18 cellular contexts compared by ENCODE assay signal in the genomic region with DNA sequence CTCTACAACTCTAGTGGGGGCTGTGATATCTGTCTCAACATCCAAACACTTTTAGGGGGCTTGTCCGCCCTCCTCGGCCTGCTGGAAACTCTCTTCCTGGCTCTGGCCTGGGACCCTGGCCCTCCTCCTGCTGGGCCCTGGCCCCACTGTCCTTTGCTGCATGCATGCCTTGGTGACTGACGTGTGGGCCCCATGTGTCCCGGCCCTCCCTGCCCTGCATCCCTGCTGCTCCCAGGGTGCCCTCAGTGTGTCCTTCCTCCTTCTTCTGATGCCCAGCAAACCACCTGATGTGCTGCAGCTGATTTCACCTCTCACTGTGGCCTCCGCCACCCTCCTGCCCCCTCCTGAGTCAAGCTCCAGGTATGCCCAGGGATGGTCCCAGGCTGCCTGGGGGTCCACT.
"Had no signal": no experiment of that assay in that cellular context is flagged by ENCODE, and none has a peak within 500 bp of the region (broad histone marks: within the 10 kb centered on the region; RNA-seq: fewer than 3 reads in every experiment).

No MANE protein-coding gene starts in this region.

- ATAC-seq: gastroesophageal sphincter, heart right ventricle, left cardiac atrium, left lung, left ventricle myocardium superior, lower lobe of right lung, mucosa of descending colon had no signal

- H3K36me3 ChIP-seq: colonic mucosa, esophagus muscularis mucosa, gastroesophageal sphincter, heart right ventricle, left lung, lower lobe of right lung had no signal

- H3K9me3 ChIP-seq: colonic mucosa, esophagus muscularis mucosa, gastroesophageal sphincter, left lung, lower lobe of right lung, mucosa of descending colon had no signal

- H3K4me3 ChIP-seq: colonic mucosa, esophagus muscularis mucosa, gastroesophageal sphincter, heart right ventricle, left lung, lower lobe of right lung, mucosa of descending colon had no signal

- DNase-seq: colonic mucosa; cortex of kidney; effector CD4-positive, alpha-beta T cell; effector memory CD4-positive, alpha-beta T cell; head of caudate nucleus; heart right ventricle; hippocampal formation; left cardiac atrium; left ventricle myocardium superior; lower lobe of right lung; mesenchymal stem cell; mucosa of descending colon had no signal

- H3K27me3 ChIP-seq: colonic mucosa, esophagus muscularis mucosa, gastroesophageal sphincter, heart right ventricle, left lung had no signal

- H3K4me1 ChIP-seq: colonic mucosa, foreskin keratinocyte, left lung had no signal

- H3K27ac Mint-ChIP-seq: dendritic cell treated with granulocyte-macrophage colony-stimulating factor and Interleukin-4, amounts not matched to agents 40 ng/mL and 50 ng/mL, for 4 days; mesothelial cell of epicardium had no signal

- H3K9me3 Mint-ChIP-seq: dendritic cell treated with granulocyte-macrophage colony-stimulating factor and Interleukin-4, amounts not matched to agents 40 ng/mL and 50 ng/mL, for 4 days had no signal

- H3K27ac ChIP-seq: colonic mucosa, esophagus muscularis mucosa, foreskin keratinocyte, gastroesophageal sphincter, heart right ventricle, left lung, lower lobe of right lung had no signal

- H3K27me3 Mint-ChIP-seq: dendritic cell treated with granulocyte-macrophage colony-stimulating factor and Interleukin-4, amounts not matched to agents 40 ng/mL and 50 ng/mL, for 4 days had no signal

- H3K4me1 Mint-ChIP-seq: mesothelial cell of epicardium had no signal

- H3K4me3 Mint-ChIP-seq: dendritic cell treated with granulocyte-macrophage colony-stimulating factor and Interleukin-4, amounts not matched to agents 40 ng/mL and 50 ng/mL, for 4 days; mesothelial cell of epicardium had no signal
